Comparison of ENCODE assay signal across 6 cellular contexts in the genomic region with DNA sequence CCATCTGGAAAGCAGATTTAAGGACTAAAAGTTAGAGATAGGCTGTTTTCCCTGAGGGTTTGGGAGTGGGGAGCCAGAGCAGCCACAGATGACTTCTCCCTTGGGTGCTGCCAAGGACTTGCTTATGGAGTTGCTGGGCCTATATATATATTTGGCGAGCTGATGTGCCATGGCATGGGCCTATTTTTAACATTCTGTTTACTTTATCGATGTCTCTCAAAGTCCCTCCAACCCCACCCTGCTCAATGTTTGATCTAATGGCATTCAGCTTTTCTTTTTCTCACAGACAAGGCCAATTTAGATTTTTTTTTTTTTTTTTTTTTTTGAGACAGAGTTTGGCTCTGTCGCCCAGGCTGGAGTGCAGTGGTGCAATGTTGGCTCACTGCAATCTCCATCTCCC.
"Had no signal": no experiment of that assay in that cellular context is flagged by ENCODE, and none has a peak within 500 bp of the region (broad histone marks: within the 10 kb centered on the region; RNA-seq: fewer than 3 reads in every experiment).

No MANE protein-coding gene starts in this region.

- ATAC-seq: K562 had no signal

- H3K27ac ChIP-seq: HL-60 had no signal

- H3K4me3 ChIP-seq: K562 had no signal

- FAIRE-seq: HTR-8/SVneo, K562 had no signal

- DNase-seq: IMR-90, KBM-7, KG1 had no signal
